In genomic region chr11:96109265-96110030, GRCh38 we compare ENCODE assay signal across 1 cellular context.
TF ChIP-seq lines count a peak whose summit lies in the region.

No MANE protein-coding gene starts in this region.

TF ChIP-seq in HepG2, 621 proteins besides CTCF, POLR2A, EP300 and RAD21:
- 0 out of 2 replicates have a peak, but pooled peaks have one; percentile 28 for TF ChIP-seq ZNF292 (CRISPR knock-in tag; IDR thresholded peaks at IDR 0.05; ENCODE audit: borderline replicate concordance, low read depth)
- TF ChIP-seq TEAD3 (CRISPR knock-in tag; optimal IDR thresholded peaks at IDR 0.05; ENCODE audit: borderline replicate concordance) = peak; percentile 11
- 0 out of 2 replicates have a peak, but pooled peaks have one; percentile 25 for TF ChIP-seq PAXIP1 (CRISPR knock-in tag; conservative IDR thresholded peaks at IDR 0.05)
- peak; percentile 66 for TF ChIP-seq HNF4A (CRISPR knock-in tag; IDR thresholded peaks at IDR 0.05)
- TF ChIP-seq ZBTB44 (CRISPR knock-in tag; IDR thresholded peaks at IDR 0.05) = no peak
- TF ChIP-seq TEF (CRISPR knock-in tag; IDR thresholded peaks at IDR 0.05) = no peak
- TF ChIP-seq ZNF644 (CRISPR knock-in tag; IDR thresholded peaks at IDR 0.05; ENCODE audit: low read depth) = peak; percentile 53; the same call in 1 of the 2 replicates
- no peak for TF ChIP-seq SRSF1 (optimal IDR thresholded peaks at IDR 0.05; ENCODE audit: low read depth, low read length)
